8 cellular contexts compared by ENCODE assay signal in genomic region chr3:101070260-101071121, GRCh38.
A peak's percentile ranks its signal among the peaks of the same experiment; 100 is the strongest.
DNase-seq lines count a peak whose midpoint lies in the region; ATAC-seq and TF ChIP-seq lines count a peak whose summit lies in the region.

No MANE protein-coding gene starts in this region.

- 40% methylated on average over 5 of the region's 5 CpGs for WGBS in prostate gland

- H3K4me1 ChIP-seq in prostate gland (replicated peaks): no peaks in the 10 kb centered on the region

- no peak for TF ChIP-seq POLR2A in prostate gland (IDR thresholded peaks at IDR 0.05)

- ATAC-seq in HG02759 (IDR thresholded peaks at IDR 0.05; ENCODE audit: unreplicated experiment): peak; percentile 79

- no peak overlapping the region for H3K4me3 ChIP-seq in prostate gland

- no peaks in the 10 kb centered on the region for H3K36me3 ChIP-seq in prostate gland

- intact Hi-C loops in prostate gland (cut with DNase I): no loop called here

- H3K9me3 ChIP-seq in prostate gland: no peaks in the 10 kb centered on the region

- H3K27ac ChIP-seq in prostate gland: peak overlapping the region in 1 of 2 donors; percentile 64

- H3K27me3 ChIP-seq in prostate gland (replicated peaks; ENCODE audit: insufficient read depth): no peaks in the 10 kb centered on the region

- peak in 3 of 4 experiments; percentile 44 to 53 (median 49) for TF ChIP-seq CTCF in prostate gland (IDR thresholded peaks at IDR 0.05)

- DNase-seq in DMS 273 (lab: John Stamatoyannopoulos, UW; ENCODE audit: unreplicated experiment): peak; percentile 63
- DNase-seq in DMS 273 treated with DMSO at 0.1 percent for 48 hours (lab: John Stamatoyannopoulos, UW): no peak
- DNase-seq in NCI-H82 treated with DMSO at 0.1 percent for 48 hours (lab: John Stamatoyannopoulos, UW; ENCODE audit: unreplicated experiment): peak; percentile 82
- peak; percentile 35 for DNase-seq in activated T-cell treated with anti-CD3 and anti-CD28 coated beads for 24 hours (ENCODE audit: low read depth)
- DNase-seq in fibroblast of peridontal ligament (ENCODE audit: extremely low read depth): peak; percentile 40
- peak; percentile 44 for DNase-seq in prostate gland (ENCODE audit: low spot score)
- DNase-seq in 8988T: no peak

Comparison
In these comparisons a context has a peak if more than half of its experiments do, and no peak if none do; other contexts are left out.
1. DNase-seq: peak in DMS 273 (single experiment), NCI-H82 treated with DMSO at 0.1 percent for 48 hours (single experiment), activated T-cell treated with anti-CD3 and anti-CD28 coated beads for 24 hours (single experiment), fibroblast of peridontal ligament (single experiment) and prostate gland (single experiment); none in DMS 273 treated with DMSO at 0.1 percent for 48 hours (single experiment) and 8988T (single experiment).